ENCODE assay signal across 1 cellular context in genomic region chr7:74249058-74249457, GRCh38.
A peak's percentile ranks its signal among the peaks of the same experiment; 100 is the strongest.
TF ChIP-seq lines count a peak whose summit lies in the region.

No MANE protein-coding gene starts in this region.

TF ChIP-seq in liver, 16 proteins besides CTCF, POLR2A, EP300 and RAD21:
- TF ChIP-seq HNF4A (conservative IDR thresholded peaks at IDR 0.05) (peak in 1 of 2 donors; percentile 44), NR2F2 (IDR thresholded peaks at IDR 0.05) (peak; percentile 81), RXRA (IDR thresholded peaks at IDR 0.05) (peak; percentile 23 to 64)
